ENCODE assay signal across 1 cellular context in the genomic region with DNA sequence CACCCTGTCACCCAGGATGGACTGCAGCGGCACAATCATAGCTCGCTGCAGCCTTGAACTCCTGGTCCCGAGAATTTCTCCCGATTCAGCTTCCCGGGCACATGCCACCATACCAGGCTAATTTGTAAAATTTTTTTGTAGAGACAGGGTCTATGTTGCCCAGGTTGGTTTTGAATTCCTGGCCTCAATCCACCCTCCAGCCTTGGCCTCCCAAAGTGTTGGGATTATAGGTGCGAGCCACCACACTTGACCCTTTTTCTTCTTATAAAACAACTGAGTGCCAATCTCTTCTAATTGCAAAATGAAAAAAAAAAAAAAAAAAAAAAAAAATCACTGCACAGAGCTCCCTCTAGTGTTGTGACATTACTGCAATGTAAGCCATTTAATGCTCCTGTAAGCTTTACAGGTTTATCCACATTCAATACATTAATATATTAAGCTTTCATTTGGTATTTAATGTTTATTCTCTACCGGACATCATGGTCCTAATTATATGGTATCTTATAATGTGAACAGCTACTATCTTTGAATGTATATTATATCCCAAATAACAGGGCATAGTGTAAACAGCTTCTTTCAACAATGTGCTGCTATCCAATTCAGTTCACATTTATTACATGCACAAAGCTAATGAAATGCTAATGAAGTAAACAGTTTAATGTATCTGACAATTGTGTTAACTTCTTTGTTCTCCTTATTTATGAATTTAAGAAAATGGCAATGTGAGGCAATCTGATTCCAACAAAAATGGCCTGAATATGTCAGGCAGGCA.
TF ChIP-seq lines count a peak whose summit lies in the region.

No MANE protein-coding gene starts in this region.

TF ChIP-seq in GM12878, 131 proteins besides CTCF, POLR2A, EP300 and RAD21 (continued from another document):
- no peak for TF ChIP-seq ATF2 (IDR thresholded peaks at IDR 0.05; ENCODE audit: low read length)
- peak; percentile 83 for TF ChIP-seq SMC3 (IDR thresholded peaks at IDR 0.05; ENCODE audit: borderline replicate concordance, low read length)
- TF ChIP-seq ZNF622 (IDR thresholded peaks at IDR 0.05): no peak
- peak; percentile 98 for TF ChIP-seq ZNF384 (IDR thresholded peaks at IDR 0.05; ENCODE audit: borderline replicate concordance, low read depth, low read length)
- TF ChIP-seq NR2C1 (IDR thresholded peaks at IDR 0.05): no peak
- no peak for TF ChIP-seq MXI1 (IDR thresholded peaks at IDR 0.05; ENCODE audit: low read depth, low read length)
- TF ChIP-seq HDAC6 (IDR thresholded peaks at IDR 0.05; ENCODE audit: unreplicated experiment): no peak
- TF ChIP-seq, protein P1, sequence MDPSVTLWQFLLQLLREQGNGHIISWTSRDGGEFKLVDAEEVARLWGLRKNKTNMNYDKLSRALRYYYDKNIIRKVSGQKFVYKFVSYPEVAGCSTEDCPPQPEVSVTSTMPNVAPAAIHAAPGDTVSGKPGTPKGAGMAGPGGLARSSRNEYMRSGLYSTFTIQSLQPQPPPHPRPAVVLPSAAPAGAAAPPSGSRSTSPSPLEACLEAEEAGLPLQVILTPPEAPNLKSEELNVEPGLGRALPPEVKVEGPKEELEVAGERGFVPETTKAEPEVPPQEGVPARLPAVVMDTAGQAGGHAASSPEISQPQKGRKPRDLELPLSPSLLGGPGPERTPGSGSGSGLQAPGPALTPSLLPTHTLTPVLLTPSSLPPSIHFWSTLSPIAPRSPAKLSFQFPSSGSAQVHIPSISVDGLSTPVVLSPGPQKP (IDR thresholded peaks at IDR 0.05; ENCODE audit: low read depth, low read length): no peak
